In the genomic region with DNA sequence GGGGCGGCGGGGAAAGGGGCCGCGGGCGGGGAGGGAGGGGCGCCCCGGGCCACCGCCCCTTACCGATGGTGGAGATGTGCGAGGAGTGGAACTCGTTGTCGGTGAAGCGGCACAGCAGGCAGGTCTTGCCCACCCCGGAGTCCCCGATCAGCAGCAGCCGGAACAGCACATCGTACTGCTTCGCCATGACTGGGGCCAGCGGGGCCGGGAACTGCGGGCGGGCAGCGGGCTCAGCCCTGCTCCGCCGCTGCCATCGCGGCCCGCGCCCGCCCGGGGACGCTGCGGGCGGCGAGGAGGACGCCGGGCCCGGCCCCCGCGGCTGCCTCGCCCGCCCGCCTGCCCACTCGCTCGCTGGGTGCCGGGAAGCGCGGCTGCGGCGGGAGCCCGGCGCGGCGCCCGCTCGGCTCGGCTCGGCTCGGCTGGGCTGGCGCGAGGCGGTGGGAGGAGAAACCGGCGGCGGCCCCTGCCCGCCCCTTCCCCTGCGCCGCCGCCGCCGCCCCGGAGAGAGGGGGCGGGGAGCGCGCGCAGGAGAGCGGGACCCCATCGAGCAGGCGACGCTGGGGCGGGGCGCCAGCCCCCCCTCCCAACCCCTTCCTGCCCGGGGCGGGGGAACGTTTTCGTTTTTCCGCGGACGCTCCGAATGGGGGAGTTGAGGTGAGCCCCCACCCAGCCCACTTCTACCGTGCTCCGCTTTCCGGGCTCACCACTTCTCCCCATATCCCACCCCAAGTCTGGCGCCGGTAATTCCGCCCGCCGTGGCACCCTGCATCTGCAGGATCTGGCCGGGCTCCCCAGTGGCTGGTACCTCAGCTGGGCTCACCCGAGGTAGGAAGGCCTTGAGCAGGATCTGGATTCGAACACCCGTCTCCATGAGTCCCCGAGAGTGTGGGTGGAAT, we compare ENCODE assay signal across 8 cellular contexts. TPM values are rescaled to one million over a fixed set of nuclear protein-coding genes. Genes with fewer than 3 reads are reported as not detected.
DNase-seq lines count a peak whose midpoint lies in the region; ATAC-seq, FAIRE-seq and TF ChIP-seq lines count a peak whose summit lies in the region.

Gene RAB15, minus strand, starts transcription at position 447 of the 896 bp plus-strand sequence. Its CDS starts 260 bp downstream, at position 187.

- H3K4me3 ChIP-seq in bronchial epithelial cell (ENCODE audit: low read depth, low read length) (peak within 1 kb of the TSS; percentile 48), keratinocyte (ENCODE audit: control insufficient read depth in 2 of 3, extremely low read depth in 1 of 3, insufficient read depth in 2 of 3, low read depth in 1 of 3, low read length in 3 of 3) (peak within 1 kb of the TSS; percentile 50 to 61 (median 61))

- ATAC-seq in HG03175 (IDR thresholded peaks at IDR 0.05; ENCODE audit: unreplicated experiment), result peak; percentile 47
- ATAC-seq in GM21367 (IDR thresholded peaks at IDR 0.05; ENCODE audit: unreplicated experiment), result no peak
- ATAC-seq in GM21737 (IDR thresholded peaks at IDR 0.05; ENCODE audit: unreplicated experiment), result no peak

- FAIRE-seq in bronchial epithelial cell (lab: Jason Lieb, UNC) (no peak), keratinocyte (lab: Jason Lieb, UNC) (no peak)

- no peaks in the 10 kb centered on the region for H3K79me2 ChIP-seq in keratinocyte (ENCODE audit: control insufficient read depth, insufficient read depth, low read length)

- H3K27ac ChIP-seq in keratinocyte (ENCODE audit: control insufficient read depth, insufficient read depth, low read length), result no peak within 1 kb of the TSS

- peak within 1 kb of the TSS; percentile 68 for H2AFZ ChIP-seq in keratinocyte (ENCODE audit: control insufficient read depth, low read length)

- TF ChIP-seq CTCF in bronchial epithelial cell (IDR thresholded peaks at IDR 0.05; ENCODE audit: insufficient read depth, low read length, severe bottlenecking), result no peak
- no peak for TF ChIP-seq CTCF in keratinocyte (optimal IDR thresholded peaks at IDR 0.05 in 1 of 3, IDR thresholded peaks at IDR 0.05 in 1 of 3, conservative IDR thresholded peaks at IDR 0.05 in 1 of 3; ENCODE audit: extremely low read depth in 1 of 3, insufficient read depth in 2 of 3, low read length in 3 of 3)

- H3K9me1 ChIP-seq in keratinocyte (ENCODE audit: control insufficient read depth, extremely low read depth, insufficient read depth, low read length), result no peaks in the 10 kb centered on the region

- no peaks in the 10 kb centered on the region for H3K36me3 ChIP-seq in bronchial epithelial cell (ENCODE audit: control insufficient read depth, insufficient read depth, low read length)
- no peaks in the 10 kb centered on the region for H3K36me3 ChIP-seq in keratinocyte (ENCODE audit: control insufficient read depth in 2 of 2, extremely low read depth in 1 of 2, insufficient read depth in 2 of 2, low read length in 2 of 2)

- dilution Hi-C loops in keratinocyte (cut with MboI; ENCODE audit: extremely low pct_ligation_motif_present, low sequenced_read_pairs), result no loop called here

- H4K20me1 ChIP-seq in keratinocyte (ENCODE audit: control insufficient read depth, extremely low read depth, insufficient read depth, low read length), result no peaks in the 10 kb centered on the region

- H3K4me2 ChIP-seq in keratinocyte (ENCODE audit: control insufficient read depth, extremely low read depth, insufficient read depth, low read depth, low read length), result peak within 1 kb of the TSS; percentile 79

- DNase-seq in EL (peak; percentile 35), T-helper 2 cell (peak; percentile 18 to 50 (median 22)), bronchial epithelial cell (ENCODE audit: low read depth) (no peak), keratinocyte (ENCODE audit: low read depth, low spot score) (no peak)
- DNase-seq in stimulated activated CD4-positive, alpha-beta T cell treated with anti-CD3 and anti-CD28 coated beads, Interleukin-15, amount 100 ng/mL, for 48 hours (ENCODE audit: low read depth in 2 of 2), result peak; percentile 6 to 25

- H3K27me3 ChIP-seq in bronchial epithelial cell (ENCODE audit: control insufficient read depth, insufficient read depth, low read length), result peaks cover 6% of the 10 kb centered on the region
- H3K27me3 ChIP-seq in keratinocyte (ENCODE audit: control insufficient read depth, extremely low read depth, insufficient read depth, low read length), result no peaks in the 10 kb centered on the region

- peak within 1 kb of the TSS; percentile 55 for H3K9ac ChIP-seq in keratinocyte (ENCODE audit: control insufficient read depth, extremely low read depth, insufficient read depth, low read length)

- H3K9me3 ChIP-seq in keratinocyte (ENCODE audit: control insufficient read depth, low read depth, low read length), result no peaks in the 10 kb centered on the region

- no peaks in the 10 kb centered on the region for H3K4me1 ChIP-seq in keratinocyte (ENCODE audit: control insufficient read depth, extremely low read depth, insufficient read depth, low read length)

RNA-seq across cellular contexts. Expression of gene RAB15, which starts in this region (rescaled TPM):
- 0.77 TPM in 1 of 2 replicates, not detected in the other for total RNA-seq in bronchial epithelial cell
- polyA plus RNA-seq in keratinocyte, result 2.1 to 3.3 TPM (median 3.1 TPM) in 3 replicates
- 0.27 TPM for polyA plus RNA-seq in keratinocyte (2011; ENCODE audit: low read depth)
- 2.1 TPM in 2 replicates for polyA plus RNA-seq in keratinocyte (2011; cell fraction: cytosol; rRNA removed)
- polyA plus RNA-seq in keratinocyte (2011; cell fraction: nucleus; rRNA removed), result 4.2 and 4.3 TPM in 2 replicates
- polyA plus RNA-seq in keratinocyte (2012; ENCODE audit: low replicate concordance), result 0.52 and 2.9 TPM in 2 replicates
- polyA minus RNA-seq in keratinocyte, result 1.6 to 3.0 TPM (median 1.6 TPM) in 3 replicates
- polyA minus RNA-seq in keratinocyte (2011; cell fraction: cytosol; rRNA and poly(A)+ RNA removed), result 1.9 TPM
- polyA minus RNA-seq in keratinocyte (2011; cell fraction: nucleus; rRNA and poly(A)+ RNA removed), result 1.2 and 1.3 TPM in 2 replicates

Comparison
In these comparisons a context has a peak if more than half of its experiments do, and no peak if none do; other contexts are left out.
1. DNase-seq: peak in EL (single experiment), T-helper 2 cell (5 of 5) and stimulated activated CD4-positive, alpha-beta T cell treated with anti-CD3 and anti-CD28 coated beads, Interleukin-15, amount 100 ng/mL, for 48 hours (2 of 2); none in bronchial epithelial cell (single experiment) and keratinocyte (single experiment).